20 cellular contexts compared by ENCODE assay signal in genomic region chr4:136687118-136687517, GRCh38.
DNase-seq lines count a peak whose midpoint lies in the region; ATAC-seq and TF ChIP-seq lines count a peak whose summit lies in the region.
"Had no signal": no experiment of that assay in that cellular context is flagged by ENCODE, and none has a peak within 500 bp of the region (broad histone marks: within the 10 kb centered on the region; RNA-seq: fewer than 3 reads in every experiment).

No MANE protein-coding gene starts in this region.

- no peak for ATAC-seq in lower lobe of right lung
- ATAC-seq in naive thymus-derived CD4-positive, alpha-beta T cell, result no peak
- ATAC-seq: left ventricle myocardium superior; natural killer cell; Panc1; stimulated activated effector memory CD8-positive, alpha-beta T cell treated with anti-CD3 and anti-CD28 coated beads, Interleukin-12 subunit alpha, Interleukin-12 subunit beta, amount 100 ng/mL, for 72 hours had no signal

- H3K27ac Mint-ChIP-seq in naive thymus-derived CD4-positive, alpha-beta T cell, result no peak overlapping the region
- H3K27ac Mint-ChIP-seq: activated CD4-positive, alpha-beta T cell treated with anti-CD3 and anti-CD28 coated beads, Interleukin-2, amount 10 ng/mL, durations not matched to agents 24 days and 14 days; CD4-positive, CD25-positive, alpha-beta regulatory T cell; HFFc6; natural killer cell; stimulated activated effector memory CD8-positive, alpha-beta T cell treated with anti-CD3 and anti-CD28 coated beads, Interleukin-12 subunit alpha, Interleukin-12 subunit beta, amount 100 ng/mL, for 72 hours; T-helper 1 cell treated with Interleukin-12 subunit alpha and Interleukin-12 subunit beta and Interleukin-4 antibody, amounts not matched to agents 30 μg/mL and 1 μg/mL, for 36 hours had no signal

- H3K27me3 Mint-ChIP-seq in naive thymus-derived CD4-positive, alpha-beta T cell, result no peaks in the 10 kb centered on the region
- H3K27me3 Mint-ChIP-seq: activated CD4-positive, alpha-beta T cell treated with anti-CD3 and anti-CD28 coated beads, Interleukin-2, amount 10 ng/mL, durations not matched to agents 24 days and 14 days; CD4-positive, CD25-positive, alpha-beta regulatory T cell had no signal

- no peaks in the 10 kb centered on the region for H3K36me3 ChIP-seq in lower lobe of right lung
- no peaks in the 10 kb centered on the region for H3K36me3 ChIP-seq in naive thymus-derived CD4-positive, alpha-beta T cell (ENCODE audit: control insufficient read depth in 2 of 3, insufficient read depth in 3 of 3, low read length in 3 of 3)
- H3K36me3 ChIP-seq: right atrium auricular region had no signal

- H3K27me3 ChIP-seq in lower lobe of right lung (ENCODE audit: low read depth), result no peaks in the 10 kb centered on the region
- no peaks in the 10 kb centered on the region for H3K27me3 ChIP-seq in naive thymus-derived CD4-positive, alpha-beta T cell (ENCODE audit: control insufficient read depth in 2 of 2, insufficient read depth in 2 of 2, low read length in 2 of 2)
- H3K27me3 ChIP-seq: right atrium auricular region had no signal

- peaks cover 0 to 5% (median 0%) of the 10 kb centered on the region in 5 donors for H3K36me3 Mint-ChIP-seq in naive thymus-derived CD4-positive, alpha-beta T cell
- H3K36me3 Mint-ChIP-seq: CD4-positive, CD25-positive, alpha-beta regulatory T cell; natural killer cell; stimulated activated effector memory CD8-positive, alpha-beta T cell treated with anti-CD3 and anti-CD28 coated beads, Interleukin-12 subunit alpha, Interleukin-12 subunit beta, amount 100 ng/mL, for 72 hours had no signal

- no peaks in the 10 kb centered on the region for H3K4me1 Mint-ChIP-seq in naive thymus-derived CD4-positive, alpha-beta T cell
- H3K4me1 Mint-ChIP-seq: activated CD4-positive, alpha-beta T cell treated with anti-CD3 and anti-CD28 coated beads, Interleukin-2, amount 10 ng/mL, durations not matched to agents 24 days and 14 days; CD4-positive, CD25-positive, alpha-beta regulatory T cell; natural killer cell; stimulated activated effector memory CD8-positive, alpha-beta T cell treated with anti-CD3 and anti-CD28 coated beads, Interleukin-12 subunit alpha, Interleukin-12 subunit beta, amount 100 ng/mL, for 72 hours had no signal

- peaks cover 0 to 20% (median 4%) of the 10 kb centered on the region in 11 donors for H3K9me3 Mint-ChIP-seq in naive thymus-derived CD4-positive, alpha-beta T cell
- H3K9me3 Mint-ChIP-seq: activated CD4-positive, alpha-beta T cell treated with anti-CD3 and anti-CD28 coated beads, Interleukin-2, amount 10 ng/mL, durations not matched to agents 24 days and 14 days; T-helper 1 cell treated with Interleukin-12 subunit alpha and Interleukin-12 subunit beta and Interleukin-4 antibody, amounts not matched to agents 30 μg/mL and 1 μg/mL, for 36 hours had no signal

- POLR2A ChIA-PET in naive thymus-derived CD4-positive, alpha-beta T cell (lab: Charles Lee), result no interaction called here

- H3K4me3 Mint-ChIP-seq in naive thymus-derived CD4-positive, alpha-beta T cell, result no peak overlapping the region
- H3K4me3 Mint-ChIP-seq: activated CD4-positive, alpha-beta T cell treated with anti-CD3 and anti-CD28 coated beads, Interleukin-2, amount 10 ng/mL, durations not matched to agents 24 days and 14 days; CD4-positive, CD25-positive, alpha-beta regulatory T cell; HFFc6; natural killer cell; stimulated activated effector memory CD8-positive, alpha-beta T cell treated with anti-CD3 and anti-CD28 coated beads, Interleukin-12 subunit alpha, Interleukin-12 subunit beta, amount 100 ng/mL, for 72 hours; T-helper 1 cell treated with Interleukin-12 subunit alpha and Interleukin-12 subunit beta and Interleukin-4 antibody, amounts not matched to agents 30 μg/mL and 1 μg/mL, for 36 hours had no signal

- DNase-seq in Daoy (ENCODE audit: low read depth), result peak; percentile 14
- DNase-seq in Jurkat, Clone E6-1 (ENCODE audit: low read depth, low spot score), result peak; percentile 7
- peak; percentile 1 for DNase-seq in iris pigment epithelial cell (ENCODE audit: low read depth)
- no peak for DNase-seq in lower lobe of right lung
- no peak for DNase-seq in naive thymus-derived CD4-positive, alpha-beta T cell
- DNase-seq in effector CD4-positive, alpha-beta T cell, result no peak
- DNase-seq: activated CD4-positive, alpha-beta T cell treated with anti-CD3 and anti-CD28 coated beads, Interleukin-2, amount 10 ng/mL, durations not matched to agents 24 days and 14 days; activated T-cell treated with anti-CD3 and anti-CD28 coated beads, Interleukin-2, amount 50 U/mL, for 1 hour; CD4-positive, CD25-positive, alpha-beta regulatory T cell; cerebellar nuclear complex; HFFc6; left ventricle myocardium superior; MM.1S; natural killer cell; stimulated activated CD4-positive, alpha-beta T cell treated with anti-CD3 and anti-CD28 coated beads, Interleukin-4, amount 100 ng/mL, for 24 hours had no signal

- no peak overlapping the region for H3K4me3 ChIP-seq in Jurkat, Clone E6-1 (ENCODE audit: low read length)
- H3K4me3 ChIP-seq in WI38 (ENCODE audit: low read depth, low read length) (no peak overlapping the region), lower lobe of right lung (no peak overlapping the region)
- H3K4me3 ChIP-seq in naive thymus-derived CD4-positive, alpha-beta T cell (ENCODE audit: low read length), result no peak overlapping the region
- H3K4me3 ChIP-seq: right atrium auricular region had no signal

- CTCF ChIA-PET in naive thymus-derived CD4-positive, alpha-beta T cell (lab: Charles Lee), result no interaction called here

- H3K4me1 ChIP-seq in lower lobe of right lung, result no peaks in the 10 kb centered on the region
- H3K4me1 ChIP-seq in naive thymus-derived CD4-positive, alpha-beta T cell (ENCODE audit: control insufficient read depth in 2 of 2, insufficient read depth in 2 of 2, low read length in 2 of 2), result no peaks in the 10 kb centered on the region
- H3K4me1 ChIP-seq: right atrium auricular region had no signal

- no peaks in the 10 kb centered on the region for H3K9me3 ChIP-seq in lower lobe of right lung
- peaks cover 0 to 6% (median 0%) of the 10 kb centered on the region in 3 experiments for H3K9me3 ChIP-seq in naive thymus-derived CD4-positive, alpha-beta T cell (ENCODE audit: control insufficient read depth in 2 of 3, low read length in 3 of 3)
- H3K9me3 ChIP-seq: right atrium auricular region had no signal

- intact Hi-C loops in lower lobe of right lung (cut with DNase I), result no loop called here
- intact Hi-C loops in naive thymus-derived CD4-positive, alpha-beta T cell (cut with micrococcal nuclease), result no loop called here

- TF ChIP-seq CTCF in WI38 (IDR thresholded peaks at IDR 0.05; ENCODE audit: low read depth, low read length) (peak; percentile 20; the same call in 1 of the 2 replicates), lower lobe of right lung (IDR thresholded peaks at IDR 0.05) (no peak)

- no peak overlapping the region for H3K27ac ChIP-seq in lower lobe of right lung
- no peak overlapping the region for H3K27ac ChIP-seq in naive thymus-derived CD4-positive, alpha-beta T cell (ENCODE audit: low read depth, low read length)
- H3K27ac ChIP-seq: right atrium auricular region had no signal

Comparison
In these comparisons a context has a peak if more than half of its experiments do, and no peak if none do; other contexts are left out.
1. DNase-seq: peak in Daoy (single experiment), Jurkat, Clone E6-1 (single experiment) and iris pigment epithelial cell (single experiment); none in lower lobe of right lung (single experiment), naive thymus-derived CD4-positive, alpha-beta T cell (0 of 9) and effector CD4-positive, alpha-beta T cell (single experiment).